Comparison of ENCODE assay signal across 12 cellular contexts in genomic region chr5:425714-426113, GRCh38. TPM values are rescaled to one million over a fixed set of nuclear protein-coding genes. Genes with fewer than 3 reads are reported as not detected.
DNase-seq lines count a peak whose midpoint lies in the region; ATAC-seq, FAIRE-seq and TF ChIP-seq lines count a peak whose summit lies in the region.
"Had no signal": no experiment of that assay in that cellular context is flagged by ENCODE, and none has a peak within 500 bp of the region (broad histone marks: within the 10 kb centered on the region; RNA-seq: fewer than 3 reads in every experiment).

No MANE protein-coding gene starts in this region.

- H3K27ac ChIP-seq in DOHH2 (ENCODE audit: low read depth, low read length) (no peak overlapping the region), OCI-LY1 (ENCODE audit: low read depth, low read length, poor library complexity, severe bottlenecking) (peak overlapping the region; percentile 100), endothelial cell of umbilical vein (ENCODE audit: insufficient read depth, low read depth, low read length) (no peak overlapping the region)
- H3K27ac ChIP-seq: epithelial cell of prostate, upper lobe of right lung had no signal

- H3K4me3 ChIP-seq in DOHH2 (ENCODE audit: low read length) (no peak overlapping the region), OCI-LY1 (ENCODE audit: low read depth, low read length, poor library complexity, severe bottlenecking) (no peak overlapping the region), endothelial cell of umbilical vein (replicated peaks in 1 of 3; ENCODE audit: insufficient read depth in 1 of 3, low read depth in 1 of 3, low read length in 3 of 3) (no peak overlapping the region)
- H3K4me3 ChIP-seq: upper lobe of right lung had no signal

- H3K4me1 Mint-ChIP-seq in immature natural killer cell: peaks cover 8% of the 10 kb centered on the region in 2 donors

- H3K4me3 Mint-ChIP-seq in immature natural killer cell: no peak overlapping the region

- POLR2A ChIA-PET in endothelial cell of umbilical vein (lab: Charles Lee): no interaction called here

- H2AFZ ChIP-seq in OCI-LY1 (ENCODE audit: low read length): no peak overlapping the region
- no peak overlapping the region for H2AFZ ChIP-seq in endothelial cell of umbilical vein (ENCODE audit: low read depth, low read length)

- no peaks in the 10 kb centered on the region for H3K9me1 ChIP-seq in endothelial cell of umbilical vein (replicated peaks; ENCODE audit: control insufficient read depth, extremely low read depth, insufficient read depth, low read length)

- DNase-seq in ACHN (peak; percentile 29), endothelial cell of umbilical vein (ENCODE audit: low read depth, low spot score) (peak; percentile 20), immature natural killer cell (no peak), C1 segment of cervical spinal cord (lab: John Stamatoyannopoulos, UW) (no peak)
- DNase-seq: RPMI8226; stimulated activated CD4-positive, alpha-beta T cell treated with anti-CD3 and anti-CD28 coated beads, Interleukin-1b, Interleukin-23, amount 100 ng/mL, for 48 hours had no signal

- H3K27me3 ChIP-seq in DOHH2 (ENCODE audit: control insufficient read depth, low read length): no peaks in the 10 kb centered on the region
- H3K27me3 ChIP-seq in OCI-LY1 (ENCODE audit: insufficient read depth, low read length): no peaks in the 10 kb centered on the region
- no peaks in the 10 kb centered on the region for H3K27me3 ChIP-seq in endothelial cell of umbilical vein (ENCODE audit: control insufficient read depth in 2 of 2, insufficient read depth in 2 of 2, low read length in 2 of 2)
- H3K27me3 ChIP-seq: upper lobe of right lung had no signal

- H3K9me3 ChIP-seq in DOHH2 (ENCODE audit: control insufficient read depth, insufficient read depth, low read length): no peaks in the 10 kb centered on the region
- no peaks in the 10 kb centered on the region for H3K9me3 ChIP-seq in OCI-LY1 (ENCODE audit: low read length)
- H3K9me3 ChIP-seq in endothelial cell of umbilical vein (replicated peaks; ENCODE audit: control insufficient read depth, insufficient read depth, low read length): no peaks in the 10 kb centered on the region
- H3K9me3 ChIP-seq: upper lobe of right lung had no signal

- in situ Hi-C loops in ACHN (cut with HindIII; ENCODE audit: low pct_ligation_motif_present, low pct_unique_long_range_greater_than_20kb, low sequenced_read_pairs): no loop called here

- peaks cover 4 to 7% (median 4%) of the 10 kb centered on the region in 3 donors for H3K27me3 Mint-ChIP-seq in immature natural killer cell (ENCODE audit: low read depth in 3 of 3)

- BruUV-seq in endothelial cell of umbilical vein (replicated peaks; lab: Mats Ljungman, UMichigan): no TSS peak

- no peak for TF ChIP-seq POLR2A in endothelial cell of umbilical vein (IDR thresholded peaks at IDR 0.05; ENCODE audit: low read depth, low read length)

- FAIRE-seq in endothelial cell of umbilical vein (lab: Jason Lieb, UNC): peak; percentile 40

- no peaks in the 10 kb centered on the region for H3K9me3 Mint-ChIP-seq in immature natural killer cell

- H3K36me3 ChIP-seq in DOHH2 (ENCODE audit: control insufficient read depth, low read length) (peaks cover 40% of the 10 kb centered on the region), OCI-LY1 (ENCODE audit: insufficient read depth, low read length) (peaks cover 14% of the 10 kb centered on the region; the same call in 1 of the 2 replicates), endothelial cell of umbilical vein (ENCODE audit: control insufficient read depth in 2 of 2, extremely low read depth in 1 of 2, insufficient read depth in 2 of 2, low read length in 2 of 2) (no peaks in the 10 kb centered on the region)
- H3K36me3 ChIP-seq: upper lobe of right lung had no signal

- H3K4me1 ChIP-seq in DOHH2 (ENCODE audit: control insufficient read depth, low read length) (peaks cover 55% of the 10 kb centered on the region), OCI-LY1 (ENCODE audit: insufficient read depth, low read length, severe bottlenecking) (peaks cover 39% of the 10 kb centered on the region), endothelial cell of umbilical vein (ENCODE audit: control insufficient read depth, extremely low read depth, insufficient read depth, low read length) (no peaks in the 10 kb centered on the region)
- H3K4me1 ChIP-seq: upper lobe of right lung had no signal

- H3K79me2 ChIP-seq in DOHH2 (ENCODE audit: control insufficient read depth, low read length) (no peaks in the 10 kb centered on the region), OCI-LY1 (ENCODE audit: insufficient read depth, low read length) (no peaks in the 10 kb centered on the region), endothelial cell of umbilical vein (ENCODE audit: control insufficient read depth, insufficient read depth, low read length) (no peaks in the 10 kb centered on the region)

- CTCF ChIA-PET in endothelial cell of umbilical vein (lab: Charles Lee): interaction anchor here (0.6 to 1.9 kb wide), 13 partner anchors 10 to 237 kb away, joined by 3 to 39 read pairs (median 4); partner anchors contain the start of gene AHRR

- H3K36me3 Mint-ChIP-seq in immature natural killer cell: no peaks in the 10 kb centered on the region

- H3K9me2 ChIP-seq in DOHH2 (replicated peaks; ENCODE audit: control insufficient read depth, low read length) (no peaks in the 10 kb centered on the region), OCI-LY1 (ENCODE audit: low read depth, low read length) (no peaks in the 10 kb centered on the region)

- intact Hi-C loops in endothelial cell of umbilical vein (cut with micrococcal nuclease): no loop called here

- dilution Hi-C loops in endothelial cell of umbilical vein (cut with MboI; ENCODE audit: extremely low pct_ligation_motif_present, low sequenced_read_pairs): no loop called here

- no peak overlapping the region for H3K9ac ChIP-seq in OCI-LY1 (ENCODE audit: low read length)
- no peak overlapping the region for H3K9ac ChIP-seq in endothelial cell of umbilical vein (replicated peaks; ENCODE audit: extremely low read depth, insufficient read depth, low read length)

- no peaks in the 10 kb centered on the region; the same call in 1 of the 2 replicates for H3F3A ChIP-seq in DOHH2 (ENCODE audit: control insufficient read depth, insufficient read depth)
- no peaks in the 10 kb centered on the region for H3F3A ChIP-seq in OCI-LY1 (ENCODE audit: insufficient read depth, low read length)

- no peak overlapping the region for H3K4me2 ChIP-seq in DOHH2 (ENCODE audit: low read length)
- H3K4me2 ChIP-seq in OCI-LY1 (ENCODE audit: low read length): no peak overlapping the region
- H3K4me2 ChIP-seq in endothelial cell of umbilical vein (ENCODE audit: insufficient read depth, low read length): no peak overlapping the region

- H3K27ac Mint-ChIP-seq in immature natural killer cell: peak overlapping the region in 1 of 6 donors; percentile 43

- H4K20me1 ChIP-seq in DOHH2 (ENCODE audit: control insufficient read depth, insufficient read depth, low read depth, low read length) (no peaks in the 10 kb centered on the region), OCI-LY1 (ENCODE audit: insufficient read depth, low read length) (no peaks in the 10 kb centered on the region), endothelial cell of umbilical vein (replicated peaks; ENCODE audit: control insufficient read depth, extremely low read depth, insufficient read depth, low read length) (no peaks in the 10 kb centered on the region)

- TF ChIP-seq CTCF in DOHH2 (IDR thresholded peaks at IDR 0.05; ENCODE audit: low read depth, low read length, poor library complexity, severe bottlenecking) (peak; percentile 18), OCI-LY1 (IDR thresholded peaks at IDR 0.05; ENCODE audit: low read length) (peak; percentile 69), endothelial cell of umbilical vein (IDR thresholded peaks at IDR 0.05; ENCODE audit: extremely low read depth in 1 of 2, insufficient read depth in 1 of 2, low read depth in 1 of 2, low read length in 2 of 2) (peak; percentile 8 to 24)

- ATAC-seq in HG02885 (IDR thresholded peaks at IDR 0.05; ENCODE audit: poor library complexity, unreplicated experiment) (no peak), HG03565 (IDR thresholded peaks at IDR 0.05; ENCODE audit: unreplicated experiment) (no peak)
- ATAC-seq: upper lobe of right lung had no signal

TF ChIP-seq in endothelial cell of umbilical vein, 7 proteins besides CTCF, POLR2A, EP300 and RAD21:
- TF ChIP-seq FOS (IDR thresholded peaks at IDR 0.05; ENCODE audit: borderline replicate concordance, insufficient read depth, low read length) (no peak), GATA2 (IDR thresholded peaks at IDR 0.05; ENCODE audit: insufficient read depth, insufficient read length, low read depth, low read length) (no peak), POLR2AphosphoS5 (IDR thresholded peaks at IDR 0.05; ENCODE audit: insufficient read depth, low read depth, low read length) (no peak), MYC (IDR thresholded peaks at IDR 0.05; ENCODE audit: low read depth, low read length) (no peak), JUN (IDR thresholded peaks at IDR 0.05; ENCODE audit: borderline replicate concordance, insufficient read depth, insufficient read length, low read depth) (no peak)
- TF ChIP-seq, protein P1, sequence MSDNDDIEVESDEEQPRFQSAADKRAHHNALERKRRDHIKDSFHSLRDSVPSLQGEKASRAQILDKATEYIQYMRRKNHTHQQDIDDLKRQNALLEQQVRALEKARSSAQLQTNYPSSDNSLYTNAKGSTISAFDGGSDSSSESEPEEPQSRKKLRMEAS (IDR thresholded peaks at IDR 0.05; ENCODE audit: insufficient read depth, insufficient read length): no peak
TF ChIP-seq in endothelial cell of umbilical vein: peak in this region for 0.

RNA-seq across cellular contexts. Expression of gene EXOC3, which starts 17.3 kb away (rescaled TPM):
- 52.9 and 55.4 TPM in 2 replicates for total RNA-seq in endothelial cell of umbilical vein
- 26.4 and 27.2 TPM in 2 replicates for polyA plus RNA-seq in endothelial cell of umbilical vein
- polyA plus RNA-seq in endothelial cell of umbilical vein (2011; cell fraction: cytosol; rRNA removed): 22.0 and 22.7 TPM in 2 replicates
- polyA plus RNA-seq in endothelial cell of umbilical vein (2011; cell fraction: nucleus; rRNA removed): 79.9 and 81.6 TPM in 2 replicates
- 32.2 and 34.4 TPM in 2 replicates for polyA plus RNA-seq in endothelial cell of umbilical vein (2012)
- polyA minus RNA-seq in endothelial cell of umbilical vein: 24.8 and 29.0 TPM in 2 replicates
- polyA minus RNA-seq in endothelial cell of umbilical vein (2011; cell fraction: cytosol; rRNA and poly(A)+ RNA removed): 26.3 TPM
- polyA minus RNA-seq in endothelial cell of umbilical vein (2011; cell fraction: nucleus; rRNA and poly(A)+ RNA removed): 19.5 and 26.5 TPM in 2 replicates
- polyA plus RNA-seq in immature natural killer cell: 10 to 100 TPM; 22.6 to 43.9 (median 34.0) TPM

Comparison
In these comparisons a context has a peak if more than half of its experiments do, and no peak if none do; other contexts are left out.
1. DNase-seq: peak in ACHN (single experiment) and endothelial cell of umbilical vein (single experiment); none in immature natural killer cell (0 of 3) and C1 segment of cervical spinal cord (0 of 14).
2. CTCF ChIP-seq: peak in every context shown above with its lines; median percentile 69 in OCI-LY1; 18 in DOHH2; 16 in endothelial cell of umbilical vein.